Comparison of ENCODE assay signal across 8 cellular contexts in genomic region chr19:9784163-9784496, GRCh38. TPM values are rescaled to one million over a fixed set of nuclear protein-coding genes. Genes with fewer than 3 reads are reported as not detected.
DNase-seq lines count a peak whose midpoint lies in the region; ATAC-seq and TF ChIP-seq lines count a peak whose summit lies in the region.
"Not testable (repeated sequence)": the region's sequence is repeated elsewhere in the genome, so short reads cannot be mapped to it uniquely, and the experiment has no call there.

No MANE protein-coding gene starts in this region.

- not testable (repeated sequence) for ATAC-seq in CD4-positive, CD25-positive, alpha-beta regulatory T cell (ENCODE audit: low read depth in 2 of 2); IMR-90 (ENCODE audit: low read depth)

- not testable (repeated sequence) for BruUV-seq in IMR-90 (replicated peaks; lab: Mats Ljungman, UMichigan)

- not testable (repeated sequence) for H2AK9ac ChIP-seq in IMR-90 (replicated peaks; ENCODE audit: low read depth, low read length, poor library complexity)

- not testable (repeated sequence) for DNase-seq in CD4-positive, CD25-positive, alpha-beta regulatory T cell; IMR-90; stomach
- DNase-seq in iris pigment epithelial cell (ENCODE audit: low read depth) = peak; percentile 29

- H3K18ac ChIP-seq in IMR-90 (ENCODE audit: low read depth, low read length) = not testable (repeated sequence)

- peak overlapping the region in 2 of 3 donors; percentile 27 to 82 for H3K27ac Mint-ChIP-seq in CD4-positive, CD25-positive, alpha-beta regulatory T cell
- H3K27ac Mint-ChIP-seq in activated naive CD4-positive, alpha-beta T cell treated with anti-CD3 and anti-CD28 coated beads, Interleukin-2, amount 50 U/mL, for 24 hours = not testable (repeated sequence)

- not testable (repeated sequence) for TF ChIP-seq POLR2A in IMR-90 (IDR thresholded peaks at IDR 0.05; ENCODE audit: low read depth, low read length); stomach (IDR thresholded peaks at IDR 0.05)

- H3K4ac ChIP-seq in IMR-90 (ENCODE audit: low read depth, low read length) = not testable (repeated sequence)

- not testable (repeated sequence) for H3K9me1 ChIP-seq in IMR-90 (ENCODE audit: insufficient read depth, low read length)

- H3K4me1 Mint-ChIP-seq in CD4-positive, CD25-positive, alpha-beta regulatory T cell = peaks cover 0 to 21% (median 2%) of the 10 kb centered on the region in 4 donors
- H3K4me1 Mint-ChIP-seq in activated naive CD4-positive, alpha-beta T cell treated with anti-CD3 and anti-CD28 coated beads, Interleukin-2, amount 50 U/mL, for 24 hours = peaks cover 16% of the 10 kb centered on the region

- not testable (repeated sequence) for H2AK5ac ChIP-seq in IMR-90 (ENCODE audit: low read depth, low read length)

- H2BK5ac ChIP-seq in IMR-90 (ENCODE audit: low read depth, low read length, poor library complexity, severe bottlenecking) = not testable (repeated sequence)

- not testable (repeated sequence) for H3K27me3 ChIP-seq in CD4-positive, CD25-positive, alpha-beta regulatory T cell (ENCODE audit: control insufficient read depth, insufficient read depth, low read length); IMR-90 (ENCODE audit: control insufficient read depth, insufficient read depth, low read length); ectodermal cell (ENCODE audit: control insufficient read depth, insufficient read depth, low read length, poor library complexity, severe bottlenecking); neural cell (ENCODE audit: insufficient read depth, low read depth, low read length); stomach

- H3K4me1 ChIP-seq in CD4-positive, CD25-positive, alpha-beta regulatory T cell (ENCODE audit: control insufficient read depth, insufficient read depth, low read length, poor library complexity, severe bottlenecking); IMR-90 (ENCODE audit: control insufficient read depth, insufficient read depth, low read length); ectodermal cell (ENCODE audit: control insufficient read depth, insufficient read depth, low read length): not testable (repeated sequence)
- H3K4me1 ChIP-seq in stomach = peaks cover 0 to 24% (median 16%) of the 10 kb centered on the region in 4 donors

- H4K5ac ChIP-seq in IMR-90 (ENCODE audit: low read depth, low read length) = peak overlapping the region; percentile 52; the same call in 1 of the 2 replicates

- dilution Hi-C loops in IMR-90 (cut with HindIII; ENCODE audit: low sequenced_read_pairs, unreplicated experiment) = not testable (repeated sequence)

- H2BK15ac ChIP-seq in IMR-90 (ENCODE audit: low read depth, low read length) = not testable (repeated sequence)

- H4K91ac ChIP-seq in IMR-90 (ENCODE audit: insufficient read depth, low read depth, low read length) = not testable (repeated sequence)

- H3F3A ChIP-seq in neural cell (ENCODE audit: insufficient read depth, low read length, poor library complexity, severe bottlenecking) = not testable (repeated sequence)

- POLR2A ChIA-PET in IMR-90 (lab: Charles Lee; ENCODE audit: unreplicated experiment) = not testable (repeated sequence)

- H3K4me3 Mint-ChIP-seq in CD4-positive, CD25-positive, alpha-beta regulatory T cell = peak overlapping the region; percentile 75 to 89 (median 85)
- H3K4me3 Mint-ChIP-seq in activated naive CD4-positive, alpha-beta T cell treated with anti-CD3 and anti-CD28 coated beads, Interleukin-2, amount 50 U/mL, for 24 hours = peak overlapping the region; percentile 61

- H3K56ac ChIP-seq in IMR-90 (ENCODE audit: extremely low read depth, insufficient read depth, low read length) = not testable (repeated sequence)

- H3K14ac ChIP-seq in IMR-90 (replicated peaks; ENCODE audit: low read depth, low read length) = 0 out of 2 replicates have a peak overlapping the region, but pooled peaks have one; percentile 45

- H4K8ac ChIP-seq in IMR-90 (ENCODE audit: low read depth in 2 of 2, low read length in 2 of 2) = peak overlapping the region; percentile 84 to 93; a peak in 3 of 4 replicates

- not testable (repeated sequence) for H3K27me3 Mint-ChIP-seq in CD4-positive, CD25-positive, alpha-beta regulatory T cell; activated naive CD4-positive, alpha-beta T cell treated with anti-CD3 and anti-CD28 coated beads, Interleukin-2, amount 50 U/mL, for 24 hours

- TF ChIP-seq CTCF in IMR-90 (conservative IDR thresholded peaks at IDR 0.05; ENCODE audit: low read depth, low read length); VCaP (conservative IDR thresholded peaks at IDR 0.05); neural cell (IDR thresholded peaks at IDR 0.05; ENCODE audit: poor library complexity, severe bottlenecking); stomach (IDR thresholded peaks at IDR 0.05): not testable (repeated sequence)

- not testable (repeated sequence) for H2BK120ac ChIP-seq in IMR-90 (ENCODE audit: low read depth, low read length)

- not testable (repeated sequence) for H3K9me3 Mint-ChIP-seq in CD4-positive, CD25-positive, alpha-beta regulatory T cell; activated naive CD4-positive, alpha-beta T cell treated with anti-CD3 and anti-CD28 coated beads, Interleukin-2, amount 50 U/mL, for 24 hours

- not testable (repeated sequence) for H3K36me3 ChIP-seq in CD4-positive, CD25-positive, alpha-beta regulatory T cell (ENCODE audit: control insufficient read depth, insufficient read depth, low read length); IMR-90 (ENCODE audit: control insufficient read depth, insufficient read depth, low read length); ectodermal cell (ENCODE audit: control insufficient read depth, insufficient read depth, low read length); neural cell (ENCODE audit: insufficient read depth, low read length); stomach

- H3K79me2 ChIP-seq in neural cell (replicated peaks; ENCODE audit: insufficient read depth, low read length) = not testable (repeated sequence)

- peak overlapping the region; percentile 4; the same call in 1 of the 2 replicates for H3K9ac ChIP-seq in IMR-90 (ENCODE audit: low read depth, low read length)
- H3K9ac ChIP-seq in neural cell (ENCODE audit: low read length) = peak overlapping the region; percentile 68

- not testable (repeated sequence) for TF ChIP-seq RAD21 in IMR-90 (IDR thresholded peaks at IDR 0.05; ENCODE audit: low read length); neural cell (conservative IDR thresholded peaks at IDR 0.05)

- CTCF ChIA-PET in IMR-90 (lab: Yijun Ruan, JAX) = not testable (repeated sequence)

- not testable (repeated sequence) for H4K20me1 ChIP-seq in IMR-90 (ENCODE audit: insufficient read depth, low read length); neural cell (ENCODE audit: insufficient read depth)

- H3K4me2 ChIP-seq in IMR-90 (ENCODE audit: low read depth, low read length); neural cell (ENCODE audit: low read length): not testable (repeated sequence)

- intact Hi-C loops in IMR-90 (cut with micrococcal nuclease); stomach (cut with DNase I; ENCODE audit: low total_unique reads): not testable (repeated sequence)

- WGBS in IMR-90 (ENCODE audit: extremely low coverage in 2 of 2, insufficient read length in 1 of 2), 2 experiments = no CpG with 5 or more reads among the region's 6 CpGs
- WGBS in ectodermal cell, 2 experiments = 95 to 96% methylated on average over 6 of the region's 6 CpGs
- 62 to 79% (median 67%) methylated on average over 6 of the region's 6 CpGs for WGBS in stomach, 5 donors

- not testable (repeated sequence) for H3K4me3 ChIP-seq in CD4-positive, CD25-positive, alpha-beta regulatory T cell (ENCODE audit: low read depth, low read length); IMR-90 (ENCODE audit: insufficient read depth, low read depth, low read length); ectodermal cell (ENCODE audit: insufficient read depth, low read depth, low read length); stomach
- H3K4me3 ChIP-seq in neural cell (ENCODE audit: low read length) = peak overlapping the region; percentile 76

- not testable (repeated sequence) for H3K9me2 ChIP-seq in neural cell (ENCODE audit: insufficient read depth, low read length)

- peaks cover 12 to 25% of the 10 kb centered on the region in 2 experiments for H3K79me1 ChIP-seq in IMR-90 (ENCODE audit: low read depth in 1 of 2, low read length in 2 of 2)

- H3K27ac ChIP-seq in CD4-positive, CD25-positive, alpha-beta regulatory T cell (ENCODE audit: insufficient read depth, low read length, poor library complexity, severe bottlenecking); neural cell (ENCODE audit: low read length): not testable (repeated sequence)
- 0 out of 2 replicates have a peak overlapping the region, but pooled peaks have one; percentile 2 for H3K27ac ChIP-seq in IMR-90 (ENCODE audit: insufficient read depth, low read length)
- H3K27ac ChIP-seq in VCaP = peak overlapping the region; percentile 95
- peak overlapping the region; percentile 36 for H3K27ac ChIP-seq in ectodermal cell (ENCODE audit: insufficient read depth, low read depth, low read length, poor library complexity, severe bottlenecking)
- peak overlapping the region; percentile 18 to 99 (median 97) for H3K27ac ChIP-seq in stomach

- not testable (repeated sequence) for TF ChIP-seq EP300 in neural cell (conservative IDR thresholded peaks at IDR 0.05; ENCODE audit: poor library complexity, severe bottlenecking); stomach (IDR thresholded peaks at IDR 0.05)

- H3K36me3 Mint-ChIP-seq in CD4-positive, CD25-positive, alpha-beta regulatory T cell; activated naive CD4-positive, alpha-beta T cell treated with anti-CD3 and anti-CD28 coated beads, Interleukin-2, amount 50 U/mL, for 24 hours: not testable (repeated sequence)

- not testable (repeated sequence) for H3K9me3 ChIP-seq in CD4-positive, CD25-positive, alpha-beta regulatory T cell (ENCODE audit: control insufficient read depth in 2 of 2, low read length in 2 of 2); IMR-90 (ENCODE audit: control insufficient read depth, insufficient read depth, low read length); ectodermal cell (ENCODE audit: control insufficient read depth, low read length); neural cell (ENCODE audit: low read length); stomach

- in situ Hi-C loops in IMR-90 (cut with MboI; ENCODE audit: low sequenced_read_pairs) = not testable (repeated sequence)

- 0 out of 2 replicates have a peak overlapping the region, but pooled peaks have one; percentile 51 for H3K23ac ChIP-seq in IMR-90 (ENCODE audit: low read depth, low read length)

- H2BK20ac ChIP-seq in IMR-90 (ENCODE audit: low read depth, low read length) = not testable (repeated sequence)

- not testable (repeated sequence) for H2AFZ ChIP-seq in IMR-90 (replicated peaks; ENCODE audit: low read length, poor library complexity); neural cell (ENCODE audit: low read depth, low read length)

RNA-seq across cellular contexts. Expression of gene ZNF846, which starts 15.6 kb away (rescaled TPM):
- 8.4 TPM for total RNA-seq in CD4-positive, CD25-positive, alpha-beta regulatory T cell
- polyA plus RNA-seq in CD4-positive, CD25-positive, alpha-beta regulatory T cell = 1 to 10 TPM; 3.6 to 6.4 (median 3.9) TPM
- total RNA-seq in IMR-90 (2012; rRNA removed) = 5.3 and 6.5 TPM in 2 replicates
- 4.6 and 5.7 TPM in 2 replicates for polyA plus RNA-seq in IMR-90 (2012; rRNA removed)
- 1.8 and 3.1 TPM in 2 replicates for polyA plus RNA-seq in IMR-90 (2012; cell fraction: cytosol; rRNA removed)
- 2.5 and 17.6 TPM in 2 replicates for polyA plus RNA-seq in IMR-90 (2012; cell fraction: nucleus; rRNA removed; ENCODE audit: low replicate concordance)
- polyA plus RNA-seq in ectodermal cell (2013, experiment 1 of 4) = 15.8 TPM
- polyA plus RNA-seq in ectodermal cell (2013, experiment 2 of 4) = 15.2 TPM
- 13.6 TPM for polyA plus RNA-seq in ectodermal cell (2013, experiment 3 of 4)
- 14.1 TPM for polyA plus RNA-seq in ectodermal cell (2013, experiment 4 of 4)
- 7.4 and 10.0 TPM in 2 replicates for polyA plus RNA-seq in neural cell
- polyA minus RNA-seq in neural cell = 21.9 and 25.9 TPM in 2 replicates
- total RNA-seq in stomach = 10 to 100 TPM in 2 of 5 donors, 1 to 10 TPM in 3; 1.3 to 22.4 (median 5.8) TPM
- polyA plus RNA-seq in stomach = 1 to 10 TPM; 6.0 to 7.5 (median 6.9) TPM

RNA-seq across cellular contexts. Expression of gene FBXL12, which starts 34.7 kb away (rescaled TPM):
- 34.8 TPM for total RNA-seq in CD4-positive, CD25-positive, alpha-beta regulatory T cell
- 10 to 100 TPM in 1 of 4 donors, 1 to 10 TPM in 3; 7.8 to 15.9 (median 9.5) TPM for polyA plus RNA-seq in CD4-positive, CD25-positive, alpha-beta regulatory T cell
- total RNA-seq in IMR-90 (2012; rRNA removed) (8.1 and 8.9 TPM in 2 replicates), stomach (100 to 1,000 TPM in 1 of 5 donors, 10 to 100 TPM in 4; 11.1 to 185 (median 29.0) TPM)
- polyA plus RNA-seq in IMR-90 (2012; rRNA removed) (42.6 and 47.6 TPM in 2 replicates), neural cell (31.5 and 31.9 TPM in 2 replicates), stomach (10 to 100 TPM; 12.3 to 18.3 (median 17.4) TPM)
- 34.3 and 50.6 TPM in 2 replicates for polyA plus RNA-seq in IMR-90 (2012; cell fraction: cytosol; rRNA removed)
- polyA plus RNA-seq in IMR-90 (2012; cell fraction: nucleus; rRNA removed; ENCODE audit: low replicate concordance) = 70.0 and 176 TPM in 2 replicates
- polyA plus RNA-seq in ectodermal cell (2013, experiment 1 of 4) = 22.9 TPM
- polyA plus RNA-seq in ectodermal cell (2013, experiment 2 of 4) = 23.9 TPM
- polyA plus RNA-seq in ectodermal cell (2013, experiment 3 of 4) = 22.0 TPM
- polyA plus RNA-seq in ectodermal cell (2013, experiment 4 of 4) = 21.2 TPM
- polyA minus RNA-seq in neural cell = 23.6 and 32.9 TPM in 2 replicates

RNA-seq across cellular contexts. Expression of gene UBL5, which starts 43.6 kb away (rescaled TPM):
- 234 TPM for total RNA-seq in CD4-positive, CD25-positive, alpha-beta regulatory T cell
- polyA plus RNA-seq in CD4-positive, CD25-positive, alpha-beta regulatory T cell = 100 to 1,000 TPM; 786 to 952 (median 832) TPM
- total RNA-seq in IMR-90 (2012; rRNA removed) (371 and 434 TPM in 2 replicates), stomach (100 to 1,000 TPM in 3 of 5 donors, 10 to 100 TPM in 2; 11.3 to 213 (median 124) TPM)
- polyA plus RNA-seq in IMR-90 (2012; rRNA removed) (1,091 and 1,179 TPM in 2 replicates), neural cell (1,308 and 1,364 TPM in 2 replicates), stomach (100 to 1,000 TPM; 864 to 962 (median 934) TPM)
- 1,099 and 1,903 TPM in 2 replicates for polyA plus RNA-seq in IMR-90 (2012; cell fraction: cytosol; rRNA removed)
- polyA plus RNA-seq in IMR-90 (2012; cell fraction: nucleus; rRNA removed; ENCODE audit: low replicate concordance) = 247 and 613 TPM in 2 replicates
- 498 TPM for polyA plus RNA-seq in ectodermal cell (2013, experiment 1 of 4)
- 510 TPM for polyA plus RNA-seq in ectodermal cell (2013, experiment 2 of 4)
- 597 TPM for polyA plus RNA-seq in ectodermal cell (2013, experiment 3 of 4)
- polyA plus RNA-seq in ectodermal cell (2013, experiment 4 of 4) = 657 TPM
- polyA minus RNA-seq in neural cell = 126 and 172 TPM in 2 replicates

RNA-seq across cellular contexts. Expression of gene PIN1, which starts 51.0 kb away (rescaled TPM):
- 72.0 TPM for total RNA-seq in CD4-positive, CD25-positive, alpha-beta regulatory T cell
- polyA plus RNA-seq in CD4-positive, CD25-positive, alpha-beta regulatory T cell = 100 to 1,000 TPM in 3 of 4 donors, 10 to 100 TPM in 1; 87.9 to 135 (median 113) TPM
- total RNA-seq in IMR-90 (2012; rRNA removed) = 76.0 and 77.2 TPM in 2 replicates
- polyA plus RNA-seq in IMR-90 (2012; rRNA removed) = 105 and 126 TPM in 2 replicates
- 71.7 and 184 TPM in 2 replicates for polyA plus RNA-seq in IMR-90 (2012; cell fraction: cytosol; rRNA removed)
- polyA plus RNA-seq in IMR-90 (2012; cell fraction: nucleus; rRNA removed; ENCODE audit: low replicate concordance) = 67.3 and 125 TPM in 2 replicates
- polyA plus RNA-seq in ectodermal cell (2013, experiment 1 of 4) = 101 TPM
- 95.8 TPM for polyA plus RNA-seq in ectodermal cell (2013, experiment 2 of 4)
- 74.5 TPM for polyA plus RNA-seq in ectodermal cell (2013, experiment 3 of 4)
- 77.1 TPM for polyA plus RNA-seq in ectodermal cell (2013, experiment 4 of 4)
- 268 and 288 TPM in 2 replicates for polyA plus RNA-seq in neural cell
- 88.4 and 94.9 TPM in 2 replicates for polyA minus RNA-seq in neural cell
- total RNA-seq in stomach = 100 to 1,000 TPM in 1 of 5 donors, 10 to 100 TPM in 4; 24.2 to 101 (median 41.1) TPM
- 100 to 1,000 TPM in 1 of 3 donors, 10 to 100 TPM in 2; 94.1 to 105 (median 96.6) TPM for polyA plus RNA-seq in stomach
